19 cellular contexts compared by ENCODE assay signal in genomic region chr19:15259900-15260299, GRCh38. TPM values are rescaled to one million over a fixed set of nuclear protein-coding genes. Genes with fewer than 3 reads are reported as not detected.
"Had no signal": no experiment of that assay in that cellular context is flagged by ENCODE, and none has a peak within 500 bp of the region (broad histone marks: within the 10 kb centered on the region; RNA-seq: fewer than 3 reads in every experiment).

No MANE protein-coding gene starts in this region.

- H3K4me1 Mint-ChIP-seq: endodermal cell had no signal

- H3K27ac ChIP-seq: adrenal gland, esophagus squamous epithelium, gastrocnemius medialis, testis, upper lobe of left lung had no signal

- H3K9me3 ChIP-seq: adrenal gland, esophagus squamous epithelium, gastrocnemius medialis, testis, upper lobe of left lung had no signal

- H3K27ac Mint-ChIP-seq: activated CD4-positive, alpha-beta memory T cell treated with anti-CD3 and anti-CD28 coated beads for 36 hours had no signal

- H3K4me3 Mint-ChIP-seq: activated CD4-positive, alpha-beta memory T cell treated with anti-CD3 and anti-CD28 coated beads for 36 hours; endodermal cell; stimulated activated memory B cell treated with anti-CD40 and anti-IgM and Interleukin-4, amounts not matched to agents 10 μg/mL and 1 μg/mL and 100 μg/mL, for 72 hours had no signal

- H3K27me3 Mint-ChIP-seq: activated CD4-positive, alpha-beta memory T cell treated with anti-CD3 and anti-CD28 coated beads for 36 hours; stimulated activated memory B cell treated with anti-CD40 and anti-IgM and Interleukin-4, amounts not matched to agents 10 μg/mL and 1 μg/mL and 100 μg/mL, for 72 hours had no signal

- H3K9me3 Mint-ChIP-seq: activated CD4-positive, alpha-beta memory T cell treated with anti-CD3 and anti-CD28 coated beads for 36 hours; activated naive CD4-positive, alpha-beta T cell treated with anti-CD3 and anti-CD28 coated beads, Interleukin-2, amount 50 U/mL, for 72 hours; endodermal cell; stimulated activated memory B cell treated with anti-CD40 and anti-IgM and Interleukin-4, amounts not matched to agents 10 μg/mL and 1 μg/mL and 100 μg/mL, for 72 hours had no signal

- DNase-seq: activated CD4-positive, alpha-beta memory T cell treated with anti-CD3 and anti-CD28 coated beads for 36 hours; activated CD4-positive, alpha-beta T cell treated with anti-CD3 and anti-CD28 coated beads for 48 hours; activated gamma-delta T cell; adrenal gland; cortex of kidney; endodermal cell; esophagus squamous epithelium; gastrocnemius medialis; hippocampal formation; left ventricle myocardium superior; nucleus accumbens; stimulated activated CD4-positive, alpha-beta T cell treated with anti-CD3 and anti-CD28 coated beads, Interleukin-2, amount 100 ng/mL, for 24 hours; testis; upper lobe of left lung had no signal

- ATAC-seq: activated naive CD4-positive, alpha-beta T cell treated with anti-CD3 and anti-CD28 coated beads, Interleukin-2, amount 50 U/mL, for 72 hours; gastrocnemius medialis; left ventricle myocardium superior; stimulated activated memory B cell treated with anti-CD40 and anti-IgM and Interleukin-4, amounts not matched to agents 10 μg/mL and 1 μg/mL and 100 μg/mL, for 72 hours had no signal

- H3K4me3 ChIP-seq: adrenal gland, esophagus squamous epithelium, gastrocnemius medialis, skin epidermis, testis, upper lobe of left lung had no signal

- H3K27me3 ChIP-seq: adrenal gland, esophagus squamous epithelium, gastrocnemius medialis, testis, upper lobe of left lung had no signal

RNA-seq across cellular contexts. Expression of gene EPHX3, which starts 27.7 kb away (rescaled TPM):
- total RNA-seq: activated CD4-positive, alpha-beta memory T cell treated with anti-CD3 and anti-CD28 coated beads for 36 hours; gastrocnemius medialis; left ventricle myocardium superior had no signal
- polyA plus RNA-seq: neural cell had no signal

RNA-seq across cellular contexts. Expression of gene NOTCH3, which starts 59.1 kb away (rescaled TPM):
- total RNA-seq: activated CD4-positive, alpha-beta memory T cell treated with anti-CD3 and anti-CD28 coated beads for 36 hours; T-helper 2 cell treated with Interferon-gamma antibody and Interleukin-4, amounts not matched to agents 100 ng/mL and 5 ng/mL, for 36 hours had no signal
